8 cellular contexts compared by ENCODE assay signal in genomic region chr7:90596745-90597526, GRCh38. TPM values are rescaled to one million over a fixed set of nuclear protein-coding genes. Genes with fewer than 3 reads are reported as not detected.
DNase-seq lines count a peak whose midpoint lies in the region; ATAC-seq, FAIRE-seq and TF ChIP-seq lines count a peak whose summit lies in the region.

No MANE protein-coding gene starts in this region.

- H3K9me3 ChIP-seq in GM12878 (replicated peaks; ENCODE audit: control insufficient read depth, insufficient read depth, low read length) (no peaks in the 10 kb centered on the region), kidney (ENCODE audit: control insufficient read depth in 1 of 2, low read length in 2 of 2) (no peaks in the 10 kb centered on the region)

- in situ Hi-C loops in GM12878 (cut with MboI): no loop called here

- H3K27me3 Mint-ChIP-seq in activated CD4-positive, alpha-beta T cell treated with anti-CD3 and anti-CD28 coated beads, Interleukin-2, amount 10 ng/mL, durations not matched to agents 24 days and 14 days: peaks cover 59% of the 10 kb centered on the region
- peaks cover 81% of the 10 kb centered on the region for H3K27me3 Mint-ChIP-seq in stimulated activated naive CD8-positive, alpha-beta T cell treated with anti-CD3 and anti-CD28 coated beads, Interleukin-15, amount 100 ng/mL, for 72 hours

- RAD21 ChIA-PET in GM12878 (lab: Charles Lee; ENCODE audit: unreplicated experiment): interaction anchor here (0.6 to 4.0 kb wide), 15 partner anchors 14 to 336 kb away, joined by 3 to 14 read pairs (median 5); no protein-coding TSS in a partner anchor

- SMC1A ChIA-PET in GM12878 (lab: Charles Lee; ENCODE audit: uncharacterized antibody, unreplicated experiment): interaction anchor here (0.9 to 7.3 kb wide), 15 partner anchors 12 to 437 kb away, joined by 3 to 45 read pairs (median 4); no protein-coding TSS in a partner anchor

- BruUV-seq in GM12878 (replicated peaks; lab: Mats Ljungman, UMichigan): TSS peak; percentile 75

- H3K4me1 ChIP-seq in GM12878 (ENCODE audit: control insufficient read depth, insufficient read depth, low read length): peaks cover 10% of the 10 kb centered on the region
- peaks cover 2 to 4% of the 10 kb centered on the region in 2 donors for H3K4me1 ChIP-seq in kidney (ENCODE audit: control insufficient read depth in 1 of 2, insufficient read depth in 1 of 2, low read depth in 1 of 2, low read length in 2 of 2)

- no peak overlapping the region for H3K27ac Mint-ChIP-seq in activated CD4-positive, alpha-beta T cell treated with anti-CD3 and anti-CD28 coated beads, Interleukin-2, amount 10 ng/mL, durations not matched to agents 24 days and 14 days
- H3K27ac Mint-ChIP-seq in stimulated activated naive CD8-positive, alpha-beta T cell treated with anti-CD3 and anti-CD28 coated beads, Interleukin-15, amount 100 ng/mL, for 72 hours: no peak overlapping the region

- no peaks in the 10 kb centered on the region for H3K27me3 ChIP-seq in GM12878 (replicated peaks in 1 of 2; ENCODE audit: control insufficient read depth in 2 of 2, insufficient read depth in 2 of 2, low read length in 1 of 2)

- TF ChIP-seq RAD21 in GM12878 (IDR thresholded peaks at IDR 0.05; ENCODE audit: insufficient read depth, low read depth, low read length): no peak

- 0 out of 6 replicates have a peak, but pooled peaks of 1 of the 3 experiments have one; percentile 14 for TF ChIP-seq CTCF in GM12878 (IDR thresholded peaks at IDR 0.05 in 2 of 3, conservative IDR thresholded peaks at IDR 0.05 in 1 of 3; ENCODE audit: control insufficient read depth in 2 of 3, extremely low read depth in 1 of 3, insufficient read depth in 1 of 3, low read depth in 3 of 3, low read length in 3 of 3)
- TF ChIP-seq CTCF in kidney (IDR thresholded peaks at IDR 0.05; ENCODE audit: borderline replicate concordance, extremely low read depth, insufficient read depth): no peak

- ATAC-seq in GM12878 (peak; percentile 63), HG03521 (IDR thresholded peaks at IDR 0.05; ENCODE audit: unreplicated experiment) (no peak)
- peak; percentile 27 for ATAC-seq in stimulated activated naive CD8-positive, alpha-beta T cell treated with anti-CD3 and anti-CD28 coated beads, Interleukin-15, amount 100 ng/mL, for 72 hours

- no peaks in the 10 kb centered on the region for H3K36me3 Mint-ChIP-seq in activated CD4-positive, alpha-beta T cell treated with anti-CD3 and anti-CD28 coated beads, Interleukin-2, amount 10 ng/mL, durations not matched to agents 24 days and 14 days (ENCODE audit: low read depth)

- H3K79me2 ChIP-seq in GM12878 (ENCODE audit: control insufficient read depth, insufficient read depth, low read length): peaks cover 34% of the 10 kb centered on the region

- H3K9ac ChIP-seq in GM12878 (ENCODE audit: control insufficient read depth, insufficient read depth, low read length) (peak overlapping the region; percentile 86), kidney (ENCODE audit: low read length in 2 of 2) (peak overlapping the region; percentile 62 to 89)

- POLR2A ChIA-PET in GM12878 (lab: Charles Lee): interaction anchor here (0.6 to 2.6 kb wide), 5 partner anchors 9 to 350 kb away, joined by 3 to 5 read pairs (median 3); no protein-coding TSS in a partner anchor

- H3K9me3 Mint-ChIP-seq in activated CD4-positive, alpha-beta T cell treated with anti-CD3 and anti-CD28 coated beads, Interleukin-2, amount 10 ng/mL, durations not matched to agents 24 days and 14 days: no peaks in the 10 kb centered on the region
- no peaks in the 10 kb centered on the region for H3K9me3 Mint-ChIP-seq in stimulated activated naive CD8-positive, alpha-beta T cell treated with anti-CD3 and anti-CD28 coated beads, Interleukin-15, amount 100 ng/mL, for 72 hours

- WGBS in GM12878 (ENCODE audit: insufficient coverage, insufficient replicate concordance, low lambda C conversion rate, missing lambda C conversion rate): under 1% methylated on average over 41 of the region's 41 CpGs

- peaks cover 14% of the 10 kb centered on the region for H3K4me1 Mint-ChIP-seq in activated CD4-positive, alpha-beta T cell treated with anti-CD3 and anti-CD28 coated beads, Interleukin-2, amount 10 ng/mL, durations not matched to agents 24 days and 14 days
- peaks cover 26% of the 10 kb centered on the region for H3K4me1 Mint-ChIP-seq in stimulated activated naive CD8-positive, alpha-beta T cell treated with anti-CD3 and anti-CD28 coated beads, Interleukin-15, amount 100 ng/mL, for 72 hours

- peak overlapping the region; percentile 88 for H3K4me3 Mint-ChIP-seq in activated CD4-positive, alpha-beta T cell treated with anti-CD3 and anti-CD28 coated beads, Interleukin-2, amount 10 ng/mL, durations not matched to agents 24 days and 14 days
- peak overlapping the region; percentile 90 to 92 for H3K4me3 Mint-ChIP-seq in stimulated activated naive CD8-positive, alpha-beta T cell treated with anti-CD3 and anti-CD28 coated beads, Interleukin-15, amount 100 ng/mL, for 72 hours

- peak overlapping the region; percentile 55 for H3K27ac ChIP-seq in GM12878 (ENCODE audit: control insufficient read depth, insufficient read depth)
- peak overlapping the region; percentile 64 to 76 for H3K27ac ChIP-seq in kidney (ENCODE audit: low read depth in 2 of 2, low read length in 2 of 2)

- peak overlapping the region; percentile 85 for H2AFZ ChIP-seq in GM12878 (ENCODE audit: control insufficient read depth, low read depth, low read length)

- TF ChIP-seq POLR2A in GM12878 (IDR thresholded peaks at IDR 0.05; ENCODE audit: low read depth, low read length): no peak

- no peak for DNase-seq in activated CD4-positive, alpha-beta T cell treated with anti-CD3 and anti-CD28 coated beads, Interleukin-2, amount 10 ng/mL, durations not matched to agents 24 days and 14 days
- DNase-seq in activated CD4-positive, alpha-beta T cell treated with anti-CD3 and anti-CD28 coated beads, Interleukin-2, amount 50 U/mL, for 4 hours: no peak
- DNase-seq in H4 (ENCODE audit: low spot score) (peak; percentile 37), LHCN-M2 (ENCODE audit: low read depth) (peak; percentile 65), GM12878 (ENCODE audit: low read depth, low spot score) (peak; percentile 40), kidney (no peak)
- no peak for DNase-seq in stimulated activated naive CD8-positive, alpha-beta T cell treated with anti-CD3 and anti-CD28 coated beads, Interleukin-15, amount 100 ng/mL, for 72 hours

- H3K36me3 ChIP-seq in GM12878 (ENCODE audit: control insufficient read depth in 2 of 2, insufficient read depth in 2 of 2, low read length in 1 of 2): no peaks in the 10 kb centered on the region
- no peaks in the 10 kb centered on the region for H3K36me3 ChIP-seq in kidney (ENCODE audit: control insufficient read depth in 1 of 2, insufficient read depth in 2 of 2, low read length in 2 of 2)

- no peaks in the 10 kb centered on the region for H4K20me1 ChIP-seq in GM12878 (ENCODE audit: control insufficient read depth, insufficient read depth)

- H3K4me2 ChIP-seq in GM12878 (ENCODE audit: control insufficient read depth, insufficient read depth): peak overlapping the region; percentile 77

- FAIRE-seq in GM12878 (lab: Jason Lieb, UNC) (peak; percentile 81), kidney (lab: Jason Lieb, UNC) (no peak)

- TF ChIP-seq EP300 in GM12878 (IDR thresholded peaks at IDR 0.05; ENCODE audit: borderline replicate concordance in 1 of 2, control insufficient read depth in 1 of 2, low read depth in 2 of 2, low read length in 2 of 2): no peak

- intact Hi-C loops in activated CD4-positive, alpha-beta T cell treated with anti-CD3 and anti-CD28 coated beads, Interleukin-2, amount 10 ng/mL, durations not matched to agents 24 days and 14 days (cut with micrococcal nuclease): loop anchor here (2.0 to 10.0 kb wide), 2 partner anchors 16 to 352 kb away; partner anchors contain the start of gene CFAP69
- intact Hi-C loops in GM12878 (cut with micrococcal nuclease; ENCODE audit: unreplicated experiment): loop anchor here (5.0 to 10.0 kb wide), 2 partner anchors 110 to 438 kb away; no protein-coding TSS in a partner anchor
- intact Hi-C loops in kidney (cut with DNase I): no loop called here

- peak overlapping the region; percentile 92 for H3K4me3 ChIP-seq in GM12878
- peak overlapping the region; percentile 91 for H3K4me3 ChIP-seq in kidney (ENCODE audit: low read length in 2 of 2)

- CTCF ChIA-PET in GM12878 (lab: Yijun Ruan, JAX): interaction anchor here (0.6 to 3.6 kb wide), 16 partner anchors 9 to 1850 kb away, joined by 3 to 19 read pairs (median 4); partner anchors contain the start of gene GATAD1

RNA-seq across cellular contexts. Expression of gene CDK14, which starts 0.8 kb away (rescaled TPM):
- 1.9 and 2.0 TPM in 2 replicates for total RNA-seq in activated CD4-positive, alpha-beta T cell treated with anti-CD3 and anti-CD28 coated beads, Interleukin-2, amount 10 ng/mL, durations not matched to agents 24 days and 14 days
- total RNA-seq in H4 (2014; rRNA removed; shearing (Covaris generic)): 9.9 and 14.0 TPM in 2 replicates
- total RNA-seq in LHCN-M2 (2014; rRNA removed) (23.4 and 23.6 TPM in 2 replicates), GM12878 (2014; rRNA removed) (29.6 and 33.3 TPM in 2 replicates), GM12878 (2014; rRNA removed; fragmentation: Illumina TruSeq; extraction: Trizol) (39.3 and 47.1 TPM in 2 replicates), GM12878 (2021) (56.7 and 61.3 TPM in 2 replicates), kidney (33.9 TPM)
- 8.0 TPM for polyA plus RNA-seq in LHCN-M2 (2012)
- 204 and 221 TPM in 2 replicates for total RNA-seq in GM12878 (2013; cell fraction: nucleolus; rRNA removed)
- polyA plus RNA-seq in GM12878 (2011; ENCODE audit: low read depth): 4.0 TPM
- polyA plus RNA-seq in GM12878 (2011; rRNA removed) (24.3 and 33.2 TPM in 2 replicates), GM12878 (2014; fragmentation: Illumina TruSeq; extraction: Trizol) (30.9 and 31.6 TPM in 2 replicates), GM12878 (2014; fragmentation: Nextera tagmentation; extraction: Ambion mirVana) (1 to 10 TPM; 6.5 to 7.3 TPM), GM12878 (2014; rRNA removed) (14.3 and 16.1 TPM in 2 replicates), GM12878 (2016; fragmentation: Nextera tagmentation; extraction: Ambion mirVana) (10 to 100 TPM; 12.7 to 24.1 TPM), kidney (ENCODE audit: insufficient read depth, low read depth, low replicate concordance) (11.9 TPM)
- polyA plus RNA-seq in GM12878 (2011; cell fraction: cytosol; rRNA removed): 10.8 and 12.3 TPM in 2 replicates
- 26.0 and 33.3 TPM in 2 replicates for polyA plus RNA-seq in GM12878 (2011; cell fraction: nucleus; rRNA removed)
- polyA plus RNA-seq in GM12878 (2012): 6.8 and 7.4 TPM in 2 replicates
- polyA minus RNA-seq in GM12878 (2011; rRNA and poly(A)+ RNA removed): 78.9 and 108 TPM in 2 replicates
- 13.1 and 18.1 TPM in 2 replicates for polyA minus RNA-seq in GM12878 (2011; cell fraction: cytosol; rRNA and poly(A)+ RNA removed)
- 106 and 146 TPM in 2 replicates for polyA minus RNA-seq in GM12878 (2011; cell fraction: nucleus; rRNA and poly(A)+ RNA removed)

Comparison
In these comparisons a context has a peak if more than half of its experiments do, and no peak if none do; other contexts are left out.
1. DNase-seq: peak in H4 (single experiment), LHCN-M2 (single experiment) and GM12878 (single experiment); none in activated CD4-positive, alpha-beta T cell treated with anti-CD3 and anti-CD28 coated beads, Interleukin-2, amount 10 ng/mL, durations not matched to agents 24 days and 14 days (single experiment), activated CD4-positive, alpha-beta T cell treated with anti-CD3 and anti-CD28 coated beads, Interleukin-2, amount 50 U/mL, for 4 hours (0 of 2), kidney (single experiment) and stimulated activated naive CD8-positive, alpha-beta T cell treated with anti-CD3 and anti-CD28 coated beads, Interleukin-15, amount 100 ng/mL, for 72 hours (0 of 2).